34 cellular contexts compared by ENCODE assay signal in genomic region chr1:180601512-180601911, GRCh38. TPM values are rescaled to one million over a fixed set of nuclear protein-coding genes. Genes with fewer than 3 reads are reported as not detected.
"Had no signal": no experiment of that assay in that cellular context is flagged by ENCODE, and none has a peak within 500 bp of the region (broad histone marks: within the 10 kb centered on the region; RNA-seq: fewer than 3 reads in every experiment).

No MANE protein-coding gene starts in this region.

- H3K9me3 ChIP-seq: adrenal gland, body of pancreas, breast epithelium, SJCRH30 had no signal

- H3K27ac ChIP-seq: adrenal gland, body of pancreas, breast epithelium, SJCRH30, SK-N-MC had no signal

- H3K9me3 Mint-ChIP-seq: activated CD4-positive, alpha-beta T cell treated with anti-CD3 and anti-CD28 coated beads, Interleukin-2, amount 10 ng/mL, durations not matched to agents 24 days and 14 days; activated CD8-positive, alpha-beta T cell treated with anti-CD3 and anti-CD28 coated beads for 36 hours; activated T-cell treated with anti-CD3 and anti-CD28 coated beads, Interleukin-2, amount 50 U/mL, for 72 hours; activated T-helper 17 cell treated with anti-CD3 and anti-CD28 coated beads, Interleukin-2, amount 50 U/mL, for 72 hours had no signal

- H3K4me1 ChIP-seq: adrenal gland, breast epithelium, SJCRH30 had no signal

- H3K4me3 Mint-ChIP-seq: activated CD4-positive, alpha-beta T cell treated with anti-CD3 and anti-CD28 coated beads, Interleukin-2, amount 10 ng/mL, durations not matched to agents 24 days and 14 days; activated CD8-positive, alpha-beta T cell treated with anti-CD3 and anti-CD28 coated beads for 36 hours; activated T-cell treated with anti-CD3 and anti-CD28 coated beads, Interleukin-2, amount 50 U/mL, for 72 hours; activated T-helper 17 cell treated with anti-CD3 and anti-CD28 coated beads, Interleukin-2, amount 50 U/mL, for 72 hours had no signal

- H3K27ac Mint-ChIP-seq: activated CD4-positive, alpha-beta T cell treated with anti-CD3 and anti-CD28 coated beads, Interleukin-2, amount 10 ng/mL, durations not matched to agents 24 days and 14 days; activated CD8-positive, alpha-beta T cell treated with anti-CD3 and anti-CD28 coated beads for 36 hours; activated T-cell treated with anti-CD3 and anti-CD28 coated beads, Interleukin-2, amount 50 U/mL, for 72 hours; activated T-helper 17 cell treated with anti-CD3 and anti-CD28 coated beads, Interleukin-2, amount 50 U/mL, for 72 hours had no signal

- H3K36me3 ChIP-seq: adrenal gland, breast epithelium, SJCRH30 had no signal

- DNase-seq: activated CD4-positive, alpha-beta T cell treated with anti-CD3 and anti-CD28 coated beads, Interleukin-2, amount 10 ng/mL, durations not matched to agents 24 days and 14 days; activated CD4-positive, alpha-beta T cell treated with anti-CD3 and anti-CD28 coated beads, Interleukin-2, amount 50 U/mL, for 4 hours; activated CD8-positive, alpha-beta T cell treated with anti-CD3 and anti-CD28 coated beads for 36 hours; activated effector memory CD4-positive, alpha-beta T cell treated with anti-CD3 and anti-CD28 coated beads, Interleukin-2, amount 50 U/mL, for 16 hours; activated naive CD4-positive, alpha-beta T cell; activated naive CD4-positive, alpha-beta T cell treated with anti-CD3 and anti-CD28 coated beads, Interleukin-2, amount 50 U/mL, for 16 hours; activated T-cell treated with anti-CD3 and anti-CD28 coated beads, Interleukin-2, amount 50 U/mL, for 1 hour; activated T-cell treated with anti-CD3 and anti-CD28 coated beads, Interleukin-2, amount 50 U/mL, for 72 hours; adrenal gland; body of pancreas; Karpas-422; KBM-7; NCI-H1105; NCI-H1417 treated with DMSO at 0.1 percent for 48 hours; NCI-H187 treated with DMSO at 0.1 percent for 48 hours; NCI-H2081; NCI-H2171 treated with DMSO at 0.1 percent for 48 hours; NCI-H2227 treated with DMSO at 0.1 percent for 48 hours; NCI-H446; NCI-H510A treated with DMSO at 0.1 percent for 48 hours; NCI-H526 treated with DMSO at 0.1 percent for 48 hours; NCI-H774; SHP77; SJCRH30; T1000 had no signal

- H3K4me3 ChIP-seq: adrenal gland, body of pancreas, breast epithelium, SJCRH30, SK-N-MC had no signal

- H3K27me3 ChIP-seq: adrenal gland, body of pancreas, breast epithelium, SJCRH30 had no signal

- H3K4me1 Mint-ChIP-seq: activated T-helper 17 cell treated with anti-CD3 and anti-CD28 coated beads, Interleukin-2, amount 50 U/mL, for 72 hours had no signal

- ATAC-seq: activated CD8-positive, alpha-beta T cell treated with anti-CD3 and anti-CD28 coated beads for 36 hours; activated T-cell treated with anti-CD3 and anti-CD28 coated beads, Interleukin-2, amount 50 U/mL, for 72 hours; activated T-helper 17 cell treated with anti-CD3 and anti-CD28 coated beads, Interleukin-2, amount 50 U/mL, for 72 hours; body of pancreas; Panc1 had no signal

RNA-seq across cellular contexts. Expression of gene OVAAL, which starts 42.7 kb away (rescaled TPM):
- total RNA-seq: activated CD4-positive, alpha-beta T cell treated with anti-CD3 and anti-CD28 coated beads, Interleukin-2, amount 10 ng/mL, durations not matched to agents 24 days and 14 days; activated CD8-positive, alpha-beta memory T cell treated with anti-CD3 and anti-CD28 coated beads for 36 hours; activated CD8-positive, alpha-beta T cell treated with anti-CD3 and anti-CD28 coated beads for 36 hours; activated T-cell treated with anti-CD3 and anti-CD28 coated beads, Interleukin-2, amount 50 U/mL, for 72 hours; activated T-helper 17 cell treated with anti-CD3 and anti-CD28 coated beads, Interleukin-2, amount 50 U/mL, for 72 hours; astrocyte; body of pancreas; breast epithelium; MCF 10A; SJCRH30; T-helper 1 cell treated with Interleukin-12 subunit alpha and Interleukin-12 subunit beta and Interleukin-4 antibody, amounts not matched to agents 30 ng/mL and 1 ng/mL, for 36 hours; T-helper 2 cell treated with Interferon-gamma antibody and Interleukin-4, amounts not matched to agents 100 ng/mL and 5 ng/mL, for 36 hours had no signal
- polyA plus RNA-seq: adrenal gland had no signal
